37 cellular contexts compared by ENCODE assay signal in genomic region chr11:41047229-41047628, GRCh38.
DNase-seq lines count a peak whose midpoint lies in the region; ATAC-seq, FAIRE-seq and TF ChIP-seq lines count a peak whose summit lies in the region.
"Had no signal": no experiment of that assay in that cellular context is flagged by ENCODE, and none has a peak within 500 bp of the region (broad histone marks: within the 10 kb centered on the region; RNA-seq: fewer than 3 reads in every experiment).

No MANE protein-coding gene starts in this region.

- no peak overlapping the region for H3K4me2 ChIP-seq in HepG2 (ENCODE audit: low read depth, low read length)
- H3K4me2 ChIP-seq in IMR-90 (ENCODE audit: low read depth, low read length) = no peak overlapping the region
- H3K4me2 ChIP-seq in K562 (ENCODE audit: insufficient read depth, low read length) = no peak overlapping the region
- no peak overlapping the region for H3K4me2 ChIP-seq in H1 (ENCODE audit: insufficient read depth in 1 of 2, low read depth in 2 of 2, low read length in 2 of 2)
- H3K4me2 ChIP-seq in neural progenitor cell = no peak overlapping the region
- H3K4me2 ChIP-seq: A549; BLaER1; BLaER1 treated with 17β-estradiol and CSF1 and Interleukin-3, amounts not matched to agents 10 nM and 100 nM had no signal

- H3K79me2 ChIP-seq in HepG2 (ENCODE audit: insufficient read depth, low read length) = no peaks in the 10 kb centered on the region
- no peaks in the 10 kb centered on the region for H3K79me2 ChIP-seq in K562 (ENCODE audit: control insufficient read depth, insufficient read depth, low read length)
- no peaks in the 10 kb centered on the region for H3K79me2 ChIP-seq in H1 (ENCODE audit: control insufficient read depth in 1 of 2, insufficient read depth in 2 of 2, low read length in 2 of 2)
- no peaks in the 10 kb centered on the region for H3K79me2 ChIP-seq in neural progenitor cell (ENCODE audit: low read depth)

- H3K56ac ChIP-seq in IMR-90 (ENCODE audit: extremely low read depth, insufficient read depth, low read length) (no peak overlapping the region), H1 (replicated peaks; ENCODE audit: insufficient read length, low read depth, low read length) (no peak overlapping the region)

- TF ChIP-seq POLR2A in HepG2 (IDR thresholded peaks at IDR 0.05; ENCODE audit: insufficient read depth in 1 of 2, low read depth in 2 of 2, low read length in 2 of 2) (no peak), right lobe of liver (IDR thresholded peaks at IDR 0.05) (no peak), IMR-90 (IDR thresholded peaks at IDR 0.05; ENCODE audit: low read depth, low read length) (no peak), K562 (conservative IDR thresholded peaks at IDR 0.05) (no peak), H1 (IDR thresholded peaks at IDR 0.05; ENCODE audit: control extremely low read depth in 1 of 2, low read depth in 2 of 2, low read length in 2 of 2) (no peak), spleen (IDR thresholded peaks at IDR 0.05) (no peak)

- H2AK9ac ChIP-seq in IMR-90 (replicated peaks; ENCODE audit: low read depth, low read length, poor library complexity) = no peak overlapping the region

- TF ChIP-seq EP300 in HepG2 (IDR thresholded peaks at IDR 0.05; ENCODE audit: low read depth in 2 of 2, low read length in 2 of 2) = no peak
- no peak for TF ChIP-seq EP300 in HepG2 (CRISPR knock-in tag; IDR thresholded peaks at IDR 0.05; ENCODE audit: borderline replicate concordance)
- no peak for TF ChIP-seq EP300 in K562 (IDR thresholded peaks at IDR 0.05; ENCODE audit: low read length)
- TF ChIP-seq EP300 in H1 (IDR thresholded peaks at IDR 0.05; ENCODE audit: borderline replicate concordance in 1 of 2, low read depth in 2 of 2, low read length in 2 of 2) = no peak

- no peak overlapping the region for H2BK5ac ChIP-seq in IMR-90 (ENCODE audit: low read depth, low read length, poor library complexity, severe bottlenecking)
- no peak overlapping the region for H2BK5ac ChIP-seq in H1 (ENCODE audit: low read depth, low read length)

- H3K4me1 ChIP-seq in HepG2 (ENCODE audit: insufficient read depth, low read length) (no peaks in the 10 kb centered on the region), right lobe of liver (no peaks in the 10 kb centered on the region), IMR-90 (ENCODE audit: control insufficient read depth, insufficient read depth, low read length) (no peaks in the 10 kb centered on the region), K562 (replicated peaks in 1 of 2; ENCODE audit: control insufficient read depth in 2 of 2, insufficient read depth in 2 of 2, low read length in 2 of 2) (no peaks in the 10 kb centered on the region), H1 (replicated peaks in 1 of 4; ENCODE audit: control insufficient read depth in 3 of 4, insufficient read depth in 4 of 4, low read length in 3 of 4) (peaks cover 0 to 4% (median 0%) of the 10 kb centered on the region in 4 experiments; a peak in 1 of 7 replicates), neural progenitor cell (no peaks in the 10 kb centered on the region), spleen (no peaks in the 10 kb centered on the region)
- H3K4me1 ChIP-seq: A549; BE2C; BLaER1; BLaER1 treated with 17β-estradiol and CSF1 and Interleukin-3, amounts not matched to agents 10 nM and 100 nM; Caco-2 had no signal

- ATAC-seq in HepG2 = no peak
- no peak for ATAC-seq in right lobe of liver
- ATAC-seq in IMR-90 (ENCODE audit: low read depth) = no peak
- no peak for ATAC-seq in K562
- ATAC-seq: A549; CD8-positive, alpha-beta T cell had no signal

- intact Hi-C loops in HepG2 (cut with micrococcal nuclease; ENCODE audit: unreplicated experiment) (no loop called here), right lobe of liver (cut with DNase I) (no loop called here), IMR-90 (cut with micrococcal nuclease) (no loop called here), K562 (cut with micrococcal nuclease) (no loop called here), spleen (cut with DNase I; ENCODE audit: low total_unique reads) (no loop called here)

- H3K27ac ChIP-seq in HepG2 (ENCODE audit: extremely low read length, insufficient read depth, low read length) (no peak overlapping the region), right lobe of liver (no peak overlapping the region), IMR-90 (ENCODE audit: insufficient read depth, low read length) (no peak overlapping the region), K562 (ENCODE audit: extremely low read depth, low read depth, low read length) (no peak overlapping the region), H1 (ENCODE audit: low read depth, low read length) (no peak overlapping the region), neural progenitor cell (no peak overlapping the region), spleen (no peak overlapping the region), RWPE1 (no peak overlapping the region)
- H3K27ac ChIP-seq: 22Rv1; A549; BLaER1; BLaER1 treated with 17β-estradiol and CSF1 and Interleukin-3, amounts not matched to agents 10 nM and 100 nM; C4-2B had no signal

- FAIRE-seq in HepG2 (lab: Jason Lieb, UNC) (no peak), K562 (lab: Jason Lieb, UNC) (no peak), H1 (lab: Jason Lieb, UNC) (no peak)
- FAIRE-seq: A204.1, A549, D721Med had no signal

- CTCF ChIA-PET in HepG2 (lab: Yijun Ruan, JAX; ENCODE audit: low intra/inter-chr PET ratio, low total read pairs) (no interaction called here), IMR-90 (lab: Yijun Ruan, JAX) (no interaction called here), K562 (lab: Yijun Ruan, JAX; ENCODE audit: low intra/inter-chr PET ratio) (no interaction called here), H1 (lab: Charles Lee; ENCODE audit: partially characterized antibody) (no interaction called here), RWPE1 (lab: Yijun Ruan, JAX) (no interaction called here)

- no peak overlapping the region for H2AK5ac ChIP-seq in IMR-90 (ENCODE audit: low read depth, low read length)
- H2AK5ac ChIP-seq in H1 (ENCODE audit: low read depth, low read length) = no peak overlapping the region

- no peak overlapping the region for H2BK20ac ChIP-seq in IMR-90 (ENCODE audit: low read depth, low read length)
- no peak overlapping the region for H2BK20ac ChIP-seq in H1 (ENCODE audit: low read length)

- H3K79me1 ChIP-seq in IMR-90 (ENCODE audit: low read depth in 1 of 2, low read length in 2 of 2) (no peaks in the 10 kb centered on the region), H1 (ENCODE audit: low read depth, low read length) (no peaks in the 10 kb centered on the region)

- BruUV-seq in HepG2 (replicated peaks; lab: Mats Ljungman, UMichigan) (no TSS peak), IMR-90 (replicated peaks; lab: Mats Ljungman, UMichigan) (no TSS peak), K562 (replicated peaks; lab: Mats Ljungman, UMichigan) (no TSS peak)

- H3K36me3 Mint-ChIP-seq in neural progenitor cell = no peaks in the 10 kb centered on the region
- H3K36me3 Mint-ChIP-seq: CD14-positive monocyte; CD4-positive, alpha-beta memory T cell; CD4-positive, CD25-positive, alpha-beta regulatory T cell; CD8-positive, alpha-beta memory T cell; CD8-positive, alpha-beta T cell had no signal

- H2BK15ac ChIP-seq in IMR-90 (ENCODE audit: low read depth, low read length) (no peak overlapping the region), H1 (ENCODE audit: low read length) (no peak overlapping the region)

- H3K36me3 ChIP-seq in HepG2 (replicated peaks in 1 of 2; ENCODE audit: control insufficient read depth in 1 of 2, insufficient read depth in 2 of 2, low read length in 2 of 2) = no peaks in the 10 kb centered on the region
- no peaks in the 10 kb centered on the region for H3K36me3 ChIP-seq in right lobe of liver
- H3K36me3 ChIP-seq in IMR-90 (ENCODE audit: control insufficient read depth, insufficient read depth, low read length) = no peaks in the 10 kb centered on the region
- no peaks in the 10 kb centered on the region for H3K36me3 ChIP-seq in K562 (ENCODE audit: control insufficient read depth, insufficient read depth, low read length)
- H3K36me3 ChIP-seq in H1 (ENCODE audit: control insufficient read depth in 2 of 4, insufficient read depth in 4 of 4, low read length in 3 of 4) = no peaks in the 10 kb centered on the region
- H3K36me3 ChIP-seq in neural progenitor cell = no peaks in the 10 kb centered on the region
- no peaks in the 10 kb centered on the region for H3K36me3 ChIP-seq in spleen
- H3K36me3 ChIP-seq: BE2C; BLaER1; BLaER1 treated with 17β-estradiol and CSF1 and Interleukin-3, amounts not matched to agents 10 nM and 100 nM had no signal

- H3F3A ChIP-seq in neural progenitor cell (ENCODE audit: low read depth) = no peaks in the 10 kb centered on the region

- H3K9me1 ChIP-seq in IMR-90 (ENCODE audit: insufficient read depth, low read length) = no peaks in the 10 kb centered on the region
- no peaks in the 10 kb centered on the region for H3K9me1 ChIP-seq in K562 (ENCODE audit: control insufficient read depth, insufficient read depth, low read length)

- H3K27ac Mint-ChIP-seq in neural progenitor cell = no peak overlapping the region
- H3K27ac Mint-ChIP-seq: B cell; CD14-positive monocyte; CD4-positive, alpha-beta memory T cell; CD4-positive, alpha-beta T cell; CD4-positive, CD25-positive, alpha-beta regulatory T cell; CD8-positive, alpha-beta memory T cell; CD8-positive, alpha-beta T cell had no signal

- H3K4ac ChIP-seq in IMR-90 (ENCODE audit: low read depth, low read length) (no peak overlapping the region), H1 (replicated peaks; ENCODE audit: insufficient read length, low read depth, low read length) (no peak overlapping the region)

- H3K9me3 ChIP-seq in HepG2 (ENCODE audit: low read length) (peaks cover 70% of the 10 kb centered on the region), right lobe of liver (no peaks in the 10 kb centered on the region), IMR-90 (ENCODE audit: control insufficient read depth, insufficient read depth, low read length) (0 out of 2 replicates have a peak, but pooled peaks cover 2% of the 10 kb centered on the region), K562 (replicated peaks; ENCODE audit: control insufficient read depth, insufficient read depth, low read depth, low read length) (no peaks in the 10 kb centered on the region), H1 (ENCODE audit: insufficient read depth in 2 of 2, low read depth in 1 of 2, low read length in 1 of 2) (no peaks in the 10 kb centered on the region), neural progenitor cell (ENCODE audit: low read depth) (no peaks in the 10 kb centered on the region), spleen (peaks cover 0 to 24% (median 2%) of the 10 kb centered on the region in 8 donors)
- H3K9me3 ChIP-seq: A549, BE2C, Caco-2 had no signal

- POLR2A ChIA-PET in HepG2 (lab: Yijun Ruan, JAX) = no interaction called here
- POLR2A ChIA-PET in IMR-90 (lab: Charles Lee; ENCODE audit: unreplicated experiment) = no interaction called here
- POLR2A ChIA-PET in K562 (lab: Yijun Ruan, JAX) = no interaction called here
- POLR2A ChIA-PET in H1 (lab: Charles Lee; ENCODE audit: partially characterized antibody) = no interaction called here
- POLR2A ChIA-PET in RWPE1 (lab: Yijun Ruan, JAX; ENCODE audit: low non-redundant PET) = no interaction called here

- H2BK120ac ChIP-seq in IMR-90 (ENCODE audit: low read depth, low read length) (no peak overlapping the region), H1 (replicated peaks; ENCODE audit: low read depth, low read length) (no peak overlapping the region)

- no peak overlapping the region for H2AFZ ChIP-seq in HepG2 (ENCODE audit: low read length)
- H2AFZ ChIP-seq in IMR-90 (replicated peaks; ENCODE audit: low read length, poor library complexity) = no peak overlapping the region
- no peak overlapping the region for H2AFZ ChIP-seq in K562 (ENCODE audit: low read depth, low read length)
- no peak overlapping the region for H2AFZ ChIP-seq in H1 (ENCODE audit: low read length)
- H2AFZ ChIP-seq in neural progenitor cell (replicated peaks) = no peak overlapping the region

- in situ Hi-C loops in HepG2 (cut with HindIII; ENCODE audit: extremely low pct_ligation_motif_present, low pct_unique_long_range_greater_than_20kb) (no loop called here), IMR-90 (cut with MboI; ENCODE audit: low sequenced_read_pairs) (no loop called here), K562 (cut with MboI) (no loop called here)

- no peak overlapping the region for H4K91ac ChIP-seq in IMR-90 (ENCODE audit: insufficient read depth, low read depth, low read length)
- H4K91ac ChIP-seq in H1 (replicated peaks; ENCODE audit: insufficient read length, low read length) = no peak overlapping the region

- dilution Hi-C loops in IMR-90 (cut with HindIII; ENCODE audit: low sequenced_read_pairs, unreplicated experiment) = no loop called here

- H3K4me3 Mint-ChIP-seq in neural progenitor cell = no peak overlapping the region
- H3K4me3 Mint-ChIP-seq: B cell; CD14-positive monocyte; CD4-positive, alpha-beta memory T cell; CD4-positive, alpha-beta T cell; CD4-positive, CD25-positive, alpha-beta regulatory T cell; CD8-positive, alpha-beta memory T cell; CD8-positive, alpha-beta T cell had no signal

- DNase-seq in HepG2 (ENCODE audit: low spot score) = no peak
- no peak for DNase-seq in right lobe of liver
- DNase-seq in IMR-90 = no peak
- DNase-seq in K562 (ENCODE audit: extremely low read depth in 1 of 4, low spot score in 3 of 4) = no peak
- no peak for DNase-seq in H1 (ENCODE audit: low read depth in 1 of 2, low spot score in 2 of 2)
- no peak for DNase-seq in neural progenitor cell (ENCODE audit: low spot score)
- no peak for DNase-seq in spleen
- DNase-seq in RWPE1 (ENCODE audit: low spot score) = no peak
- DNase-seq: 8988T; ACHN; AML-193; BE2C; C1 segment of cervical spinal cord; Caco-2; Calu3; CD4-positive, alpha-beta memory T cell; CD4-positive, alpha-beta T cell; CD4-positive, CD25-positive, alpha-beta regulatory T cell; CD8-positive, alpha-beta memory T cell; CD8-positive, alpha-beta T cell; COR-L47; DMS 273 treated with DMSO at 0.1 percent for 48 hours; DMS153; DMS53; DMS79; DMS79 treated with DMSO at 0.1 percent for 48 hours; DND-41; EL had no signal

- no peaks in the 10 kb centered on the region for H3K23me2 ChIP-seq in H1 (ENCODE audit: low read depth, low read length)

- H3K4me3 ChIP-seq in HepG2 (replicated peaks in 1 of 3; ENCODE audit: insufficient read depth in 1 of 3, low read depth in 2 of 3, low read length in 3 of 3) (no peak overlapping the region), right lobe of liver (no peak overlapping the region), IMR-90 (ENCODE audit: insufficient read depth, low read depth, low read length) (no peak overlapping the region), K562 (no peak overlapping the region), H1 (ENCODE audit: extremely low read depth in 1 of 4, insufficient read depth in 2 of 4, low read depth in 3 of 4, low read length in 4 of 4) (no peak overlapping the region), neural progenitor cell (no peak overlapping the region), spleen (no peak overlapping the region)
- H3K4me3 ChIP-seq: A549; BLaER1; BLaER1 treated with 17β-estradiol and CSF1 and Interleukin-3, amounts not matched to agents 10 nM and 100 nM had no signal

- H2BK12ac ChIP-seq in H1 (ENCODE audit: low read depth, low read length) = no peak overlapping the region

- H4K20me1 ChIP-seq in HepG2 (ENCODE audit: insufficient read depth, low read length) = no peaks in the 10 kb centered on the region
- H4K20me1 ChIP-seq in IMR-90 (ENCODE audit: insufficient read depth, low read length) = no peaks in the 10 kb centered on the region
- H4K20me1 ChIP-seq in K562 (replicated peaks; ENCODE audit: control insufficient read depth, insufficient read depth, low read length) = no peaks in the 10 kb centered on the region
- no peaks in the 10 kb centered on the region for H4K20me1 ChIP-seq in H1 (replicated peaks in 1 of 2; ENCODE audit: control insufficient read depth in 1 of 2, insufficient read depth in 2 of 2, low read length in 2 of 2)
- H4K20me1 ChIP-seq in neural progenitor cell (ENCODE audit: low read depth) = no peaks in the 10 kb centered on the region
- H4K20me1 ChIP-seq: BLaER1; BLaER1 treated with 17β-estradiol and CSF1 and Interleukin-3, amounts not matched to agents 10 nM and 100 nM had no signal

- no peak for TF ChIP-seq RAD21 in HepG2 (CRISPR knock-in tag; IDR thresholded peaks at IDR 0.05)
- TF ChIP-seq RAD21 in IMR-90 (IDR thresholded peaks at IDR 0.05; ENCODE audit: low read length) = no peak
- TF ChIP-seq RAD21 in K562 (CRISPR knock-in tag; conservative IDR thresholded peaks at IDR 0.05 in 1 of 2, IDR thresholded peaks at IDR 0.05 in 1 of 2) = no peak
- TF ChIP-seq RAD21 in H1 (IDR thresholded peaks at IDR 0.05 in 1 of 2, conservative IDR thresholded peaks at IDR 0.05 in 1 of 2; ENCODE audit: low read depth in 2 of 2, low read length in 2 of 2) = no peak

- H3K9ac ChIP-seq in HepG2 (ENCODE audit: insufficient read depth, low read depth, low read length) = no peak overlapping the region
- no peak overlapping the region for H3K9ac ChIP-seq in IMR-90 (ENCODE audit: low read depth, low read length)
- no peak overlapping the region for H3K9ac ChIP-seq in K562 (ENCODE audit: insufficient read depth in 1 of 2, low read depth in 2 of 2, low read length in 2 of 2)
- H3K9ac ChIP-seq in H1 (replicated peaks in 1 of 4; ENCODE audit: extremely low read depth in 1 of 4, low read depth in 3 of 4, low read length in 3 of 4) = no peak overlapping the region
- no peak overlapping the region for H3K9ac ChIP-seq in neural progenitor cell
- H3K9ac ChIP-seq: BLaER1; BLaER1 treated with 17β-estradiol and CSF1 and Interleukin-3, amounts not matched to agents 10 nM and 100 nM had no signal

- H3K18ac ChIP-seq in IMR-90 (ENCODE audit: low read depth, low read length) (no peak overlapping the region), H1 (ENCODE audit: extremely low read depth, low read length) (no peak overlapping the region)

- H3K23ac ChIP-seq in IMR-90 (ENCODE audit: low read depth, low read length) = no peak overlapping the region
- H3K23ac ChIP-seq in H1 (ENCODE audit: insufficient read length) = no peak overlapping the region

- no peak overlapping the region for H4K8ac ChIP-seq in IMR-90 (ENCODE audit: low read depth in 2 of 2, low read length in 2 of 2)
- no peak overlapping the region for H4K8ac ChIP-seq in H1 (ENCODE audit: extremely low read depth, insufficient read depth, low read length)

- no peak overlapping the region for H3K14ac ChIP-seq in IMR-90 (replicated peaks; ENCODE audit: low read depth, low read length)
- no peak overlapping the region for H3K14ac ChIP-seq in H1 (ENCODE audit: insufficient read length)

- no peak overlapping the region for H4K5ac ChIP-seq in IMR-90 (ENCODE audit: low read depth, low read length)
- no peak overlapping the region for H4K5ac ChIP-seq in H1 (ENCODE audit: insufficient read length, low read depth, low read length)

- H3K9me3 Mint-ChIP-seq in neural progenitor cell = no peaks in the 10 kb centered on the region

- H3K4me1 Mint-ChIP-seq in neural progenitor cell = no peaks in the 10 kb centered on the region
- H3K4me1 Mint-ChIP-seq: B cell; CD14-positive monocyte; CD4-positive, alpha-beta memory T cell; CD4-positive, CD25-positive, alpha-beta regulatory T cell; CD8-positive, alpha-beta memory T cell had no signal

- H3K27me3 ChIP-seq in HepG2 (ENCODE audit: control insufficient read depth in 1 of 2, insufficient read depth in 2 of 2, low read length in 2 of 2) = no peaks in the 10 kb centered on the region
- peaks cover 0 to 3% of the 10 kb centered on the region in 2 donors for H3K27me3 ChIP-seq in right lobe of liver
- no peaks in the 10 kb centered on the region for H3K27me3 ChIP-seq in IMR-90 (ENCODE audit: control insufficient read depth, insufficient read depth, low read length)
- no peaks in the 10 kb centered on the region for H3K27me3 ChIP-seq in K562 (ENCODE audit: control insufficient read depth in 2 of 2, insufficient read depth in 2 of 2, low read length in 2 of 2)
- H3K27me3 ChIP-seq in H1 (replicated peaks in 1 of 4; ENCODE audit: control insufficient read depth in 3 of 4, extremely low read depth in 1 of 4, insufficient read depth in 3 of 4, low read length in 3 of 4) = no peaks in the 10 kb centered on the region
- H3K27me3 ChIP-seq in neural progenitor cell = no peaks in the 10 kb centered on the region
- H3K27me3 ChIP-seq in spleen (replicated peaks in 1 of 7) = no peaks in the 10 kb centered on the region
- H3K27me3 ChIP-seq: BE2C; BLaER1; BLaER1 treated with 17β-estradiol and CSF1 and Interleukin-3, amounts not matched to agents 10 nM and 100 nM had no signal

- H3K27me3 Mint-ChIP-seq in neural progenitor cell (ENCODE audit: insufficient read depth, low read depth) = no peaks in the 10 kb centered on the region
- H3K27me3 Mint-ChIP-seq: B cell; CD4-positive, alpha-beta memory T cell; CD4-positive, alpha-beta T cell; CD4-positive, CD25-positive, alpha-beta regulatory T cell; CD8-positive, alpha-beta memory T cell had no signal

- TF ChIP-seq CTCF in HepG2 (CRISPR knock-in tag; IDR thresholded peaks at IDR 0.05) (no peak), right lobe of liver (IDR thresholded peaks at IDR 0.05) (no peak), IMR-90 (conservative IDR thresholded peaks at IDR 0.05; ENCODE audit: low read depth, low read length) (no peak), K562 (IDR thresholded peaks at IDR 0.05 in 2 of 3, conservative IDR thresholded peaks at IDR 0.05 in 1 of 3; ENCODE audit: insufficient read depth in 2 of 3, low read depth in 1 of 3, low read length in 3 of 3) (no peak), H1 (IDR thresholded peaks at IDR 0.05; ENCODE audit: control extremely low read depth in 1 of 3, insufficient read depth in 1 of 3, low read depth in 1 of 3, low read length in 3 of 3) (no peak), neural progenitor cell (IDR thresholded peaks at IDR 0.05) (no peak), spleen (IDR thresholded peaks at IDR 0.05 in 8 of 11, conservative IDR thresholded peaks at IDR 0.05 in 3 of 11) (no peak), RWPE1 (conservative IDR thresholded peaks at IDR 0.05; ENCODE audit: low read depth) (no peak)

Comparison
In these comparisons a context has a peak if more than half of its experiments do, and no peak if none do; other contexts are left out.
1. Of the 241 proteins assayed by ChIP-seq in both HepG2 and K562: peak only in HepG2: CEBPB; only in K562: CEBPG; in both: none; in neither: 239.